ENCODE assay signal across 2 cellular contexts in genomic region chr7:107170051-107170661, GRCh38.
TF ChIP-seq lines count a peak whose summit lies in the region.

No MANE protein-coding gene starts in this region.

TF ChIP-seq in SK-N-SH, 30 proteins besides CTCF, POLR2A, EP300 and RAD21 (continued from another document):
- TF ChIP-seq TAF1 (IDR thresholded peaks at IDR 0.05; ENCODE audit: borderline replicate concordance, low read depth, low read length) = no peak
- TF ChIP-seq MEF2A (IDR thresholded peaks at IDR 0.05; ENCODE audit: borderline replicate concordance, low read depth) = no peak
- TF ChIP-seq RCOR1 (IDR thresholded peaks at IDR 0.05; ENCODE audit: low read length) = no peak
- no peak for TF ChIP-seq GABPA (IDR thresholded peaks at IDR 0.05; ENCODE audit: low read depth)
- TF ChIP-seq NFIC (IDR thresholded peaks at IDR 0.05; ENCODE audit: borderline replicate concordance) = no peak
- TF ChIP-seq ZBTB33 (IDR thresholded peaks at IDR 0.05; ENCODE audit: borderline replicate concordance, low read depth) = no peak

TF ChIP-seq in SK-N-SH treated with all-trans-retinoic acid at 6 μM for 48 hours, 23 proteins besides CTCF, POLR2A, EP300 and RAD21 (continued from another document):
- TF ChIP-seq ZC3H10 (CRISPR knock-in tag; IDR thresholded peaks at IDR 0.05) (no peak), ZFP3 (CRISPR knock-in tag; IDR thresholded peaks at IDR 0.05) (no peak), ESRRG (CRISPR knock-in tag; IDR thresholded peaks at IDR 0.05) (no peak), TCF4 (CRISPR knock-in tag; IDR thresholded peaks at IDR 0.05; ENCODE audit: borderline replicate concordance) (no peak), PPARA (CRISPR knock-in tag; IDR thresholded peaks at IDR 0.05; ENCODE audit: borderline replicate concordance) (no peak), BACH2 (CRISPR knock-in tag; IDR thresholded peaks at IDR 0.05; ENCODE audit: borderline replicate concordance) (no peak), ISL1 (CRISPR knock-in tag; IDR thresholded peaks at IDR 0.05) (no peak)
